8 cellular contexts compared by ENCODE assay signal in genomic region chr1:226676381-226676780, GRCh38.
DNase-seq lines count a peak whose midpoint lies in the region; ATAC-seq and TF ChIP-seq lines count a peak whose summit lies in the region.

No MANE protein-coding gene starts in this region.

- no peaks in the 10 kb centered on the region for H4K20me1 ChIP-seq in osteoblast (ENCODE audit: insufficient read depth, low read length)

- H3K27me3 Mint-ChIP-seq in activated T-helper 2 cell treated with anti-CD3 and anti-CD28 coated beads, Interferon-gamma antibody, Interleukin-2, Interleukin-4, amounts not matched to agents 10 μg/mL and 5 μg/mL and 100 μg/mL, durations not matched to agents 14 hours and 24 hours and 36 hours (ENCODE audit: low read depth): no peaks in the 10 kb centered on the region

- H3K4me3 ChIP-seq in heart left ventricle (no peak overlapping the region), right lobe of liver (no peak overlapping the region), tibial nerve (no peak overlapping the region), osteoblast (ENCODE audit: insufficient read depth, low read length) (no peak overlapping the region)

- peak overlapping the region; percentile 84 for H3K27ac Mint-ChIP-seq in activated T-helper 2 cell treated with anti-CD3 and anti-CD28 coated beads, Interferon-gamma antibody, Interleukin-2, Interleukin-4, amounts not matched to agents 10 μg/mL and 5 μg/mL and 100 μg/mL, durations not matched to agents 14 hours and 24 hours and 36 hours

- H3K36me3 ChIP-seq in heart left ventricle: peaks cover 0 to 2% (median 0%) of the 10 kb centered on the region in 9 donors
- no peaks in the 10 kb centered on the region for H3K36me3 ChIP-seq in right lobe of liver
- no peaks in the 10 kb centered on the region for H3K36me3 ChIP-seq in tibial nerve
- H3K36me3 ChIP-seq in osteoblast (ENCODE audit: insufficient read depth, low read length): no peaks in the 10 kb centered on the region

- no peak for TF ChIP-seq EP300 in tibial nerve (IDR thresholded peaks at IDR 0.05)

- TF ChIP-seq POLR2A in heart left ventricle (IDR thresholded peaks at IDR 0.05): no peak
- TF ChIP-seq POLR2A in right lobe of liver (IDR thresholded peaks at IDR 0.05): no peak
- TF ChIP-seq POLR2A in tibial nerve (IDR thresholded peaks at IDR 0.05): no peak

- peaks cover 27% of the 10 kb centered on the region for H3K36me3 Mint-ChIP-seq in activated T-helper 2 cell treated with anti-CD3 and anti-CD28 coated beads, Interferon-gamma antibody, Interleukin-2, Interleukin-4, amounts not matched to agents 10 μg/mL and 5 μg/mL and 100 μg/mL, durations not matched to agents 14 hours and 24 hours and 36 hours (ENCODE audit: low read depth)

- H3K4me2 ChIP-seq in osteoblast (ENCODE audit: insufficient read depth, low read length): no peak overlapping the region

- H3K4me1 Mint-ChIP-seq in activated T-helper 2 cell treated with anti-CD3 and anti-CD28 coated beads, Interferon-gamma antibody, Interleukin-2, Interleukin-4, amounts not matched to agents 10 μg/mL and 5 μg/mL and 100 μg/mL, durations not matched to agents 14 hours and 24 hours and 36 hours (ENCODE audit: low read depth): peaks cover 79% of the 10 kb centered on the region

- DNase-seq in heart left ventricle (no peak), left cardiac atrium (no peak), right lobe of liver (no peak), tibial nerve (ENCODE audit: low spot score in 2 of 2) (peak in 1 of 2 donors; percentile 42), osteoblast (ENCODE audit: insufficient read length, low spot score, missing footprints) (no peak), head of caudate nucleus (no peak)
- DNase-seq in activated T-helper 2 cell treated with anti-CD3 and anti-CD28 coated beads, Interferon-gamma antibody, Interleukin-2, Interleukin-4, amounts not matched to agents 10 μg/mL and 5 μg/mL and 100 μg/mL, durations not matched to agents 14 hours and 24 hours and 36 hours (ENCODE audit: low spot score): no peak

- 32 to 48% (median 38%) methylated on average over 5 of the region's 5 CpGs for WGBS in heart left ventricle, 4 donors
- 42% methylated on average over 5 of the region's 5 CpGs for WGBS in right lobe of liver (ENCODE audit: insufficient coverage, low coverage, low lambda C conversion rate, missing lambda C conversion rate)
- 41 to 45% methylated on average over 5 of the region's 5 CpGs for WGBS in tibial nerve, 2 donors

- no peak overlapping the region for H2AFZ ChIP-seq in osteoblast (ENCODE audit: low read length)

- H3K9me3 ChIP-seq in heart left ventricle (no peaks in the 10 kb centered on the region), right lobe of liver (no peaks in the 10 kb centered on the region), tibial nerve (no peaks in the 10 kb centered on the region), osteoblast (ENCODE audit: low read depth, low read length) (no peaks in the 10 kb centered on the region)

- H3K4me3 Mint-ChIP-seq in activated T-helper 2 cell treated with anti-CD3 and anti-CD28 coated beads, Interferon-gamma antibody, Interleukin-2, Interleukin-4, amounts not matched to agents 10 μg/mL and 5 μg/mL and 100 μg/mL, durations not matched to agents 14 hours and 24 hours and 36 hours (ENCODE audit: low read depth): peak overlapping the region; percentile 23

- H3K9me3 Mint-ChIP-seq in activated T-helper 2 cell treated with anti-CD3 and anti-CD28 coated beads, Interferon-gamma antibody, Interleukin-2, Interleukin-4, amounts not matched to agents 10 μg/mL and 5 μg/mL and 100 μg/mL, durations not matched to agents 14 hours and 24 hours and 36 hours: no peaks in the 10 kb centered on the region

- H3K4me1 ChIP-seq in heart left ventricle (peaks cover 22 to 98% (median 90%) of the 10 kb centered on the region in 12 donors), right lobe of liver (peaks cover 0 to 14% (median 2%) of the 10 kb centered on the region in 4 donors), tibial nerve (peaks cover 6 to 100% (median 69%) of the 10 kb centered on the region in 4 donors), osteoblast (ENCODE audit: insufficient read depth, low read length) (peaks cover 18% of the 10 kb centered on the region)

- ATAC-seq in heart left ventricle (no peak), left cardiac atrium (no peak), right lobe of liver (no peak), HG03159 (IDR thresholded peaks at IDR 0.05; ENCODE audit: unreplicated experiment) (no peak)

- intact Hi-C loops in heart left ventricle (cut with DNase I): loop anchor here in 1 of 10 donors (5.0 kb wide), 1 partner anchor 39 kb away; no protein-coding TSS in a partner anchor
- intact Hi-C loops in left cardiac atrium (cut with DNase I): no loop called here
- intact Hi-C loops in activated T-helper 2 cell treated with anti-CD3 and anti-CD28 coated beads, Interferon-gamma antibody, Interleukin-2, Interleukin-4, amounts not matched to agents 10 μg/mL and 5 μg/mL and 100 μg/mL, durations not matched to agents 14 hours and 24 hours and 36 hours (cut with micrococcal nuclease): loop anchor here (2.0 to 5.0 kb wide), 4 partner anchors 14 to 56 kb away; no protein-coding TSS in a partner anchor
- intact Hi-C loops in right lobe of liver (cut with DNase I): no loop called here
- intact Hi-C loops in head of caudate nucleus (cut with DNase I): no loop called here

- peak overlapping the region in 11 of 12 donors; percentile 68 to 97 (median 91) for H3K27ac ChIP-seq in heart left ventricle
- H3K27ac ChIP-seq in right lobe of liver: peak overlapping the region; percentile 2 to 63 (median 49)
- peak overlapping the region; percentile 84 to 98 (median 91) for H3K27ac ChIP-seq in tibial nerve
- H3K27ac ChIP-seq in osteoblast (ENCODE audit: low read depth, low read length): no peak overlapping the region

- H3K27me3 ChIP-seq in heart left ventricle (no peaks in the 10 kb centered on the region), right lobe of liver (no peaks in the 10 kb centered on the region), tibial nerve (no peaks in the 10 kb centered on the region), osteoblast (ENCODE audit: insufficient read depth, low read length) (peaks cover 5% of the 10 kb centered on the region)

- TF ChIP-seq CTCF in heart left ventricle (IDR thresholded peaks at IDR 0.05) (no peak), right lobe of liver (IDR thresholded peaks at IDR 0.05) (no peak), tibial nerve (IDR thresholded peaks at IDR 0.05) (no peak), osteoblast (IDR thresholded peaks at IDR 0.05; ENCODE audit: extremely low read depth, low read depth, low read length) (no peak)

- no peaks in the 10 kb centered on the region for H3K79me2 ChIP-seq in osteoblast (ENCODE audit: insufficient read depth, low read length)
